In genomic region chr19:55315956-55316525, GRCh38 we compare ENCODE assay signal across 1 cellular context.
TF ChIP-seq lines count a peak whose summit lies in the region.

No MANE protein-coding gene starts in this region.

TF ChIP-seq in SK-N-SH, 30 proteins besides CTCF, POLR2A, EP300 and RAD21:
- TF ChIP-seq ZBTB33 (IDR thresholded peaks at IDR 0.05; ENCODE audit: borderline replicate concordance, low read depth) (no peak), TAF1 (IDR thresholded peaks at IDR 0.05; ENCODE audit: borderline replicate concordance, low read depth, low read length) (no peak), YY1 (IDR thresholded peaks at IDR 0.05; ENCODE audit: low read depth) (no peak), CHD2 (IDR thresholded peaks at IDR 0.05; ENCODE audit: low read length, partially characterized antibody) (no peak), NRF1 (IDR thresholded peaks at IDR 0.05; ENCODE audit: low read depth, low read length) (no peak), IRF3 (IDR thresholded peaks at IDR 0.05; ENCODE audit: low read depth, low read length) (no peak), JUND (IDR thresholded peaks at IDR 0.05) (no peak), FOSL2 (IDR thresholded peaks at IDR 0.05; ENCODE audit: borderline replicate concordance, low read depth) (no peak), GABPA (IDR thresholded peaks at IDR 0.05; ENCODE audit: low read depth) (no peak)
- TF ChIP-seq, protein P1, sequence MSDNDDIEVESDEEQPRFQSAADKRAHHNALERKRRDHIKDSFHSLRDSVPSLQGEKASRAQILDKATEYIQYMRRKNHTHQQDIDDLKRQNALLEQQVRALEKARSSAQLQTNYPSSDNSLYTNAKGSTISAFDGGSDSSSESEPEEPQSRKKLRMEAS (IDR thresholded peaks at IDR 0.05; ENCODE audit: low read depth) = no peak
